8 cellular contexts compared by ENCODE assay signal in the genomic region with DNA sequence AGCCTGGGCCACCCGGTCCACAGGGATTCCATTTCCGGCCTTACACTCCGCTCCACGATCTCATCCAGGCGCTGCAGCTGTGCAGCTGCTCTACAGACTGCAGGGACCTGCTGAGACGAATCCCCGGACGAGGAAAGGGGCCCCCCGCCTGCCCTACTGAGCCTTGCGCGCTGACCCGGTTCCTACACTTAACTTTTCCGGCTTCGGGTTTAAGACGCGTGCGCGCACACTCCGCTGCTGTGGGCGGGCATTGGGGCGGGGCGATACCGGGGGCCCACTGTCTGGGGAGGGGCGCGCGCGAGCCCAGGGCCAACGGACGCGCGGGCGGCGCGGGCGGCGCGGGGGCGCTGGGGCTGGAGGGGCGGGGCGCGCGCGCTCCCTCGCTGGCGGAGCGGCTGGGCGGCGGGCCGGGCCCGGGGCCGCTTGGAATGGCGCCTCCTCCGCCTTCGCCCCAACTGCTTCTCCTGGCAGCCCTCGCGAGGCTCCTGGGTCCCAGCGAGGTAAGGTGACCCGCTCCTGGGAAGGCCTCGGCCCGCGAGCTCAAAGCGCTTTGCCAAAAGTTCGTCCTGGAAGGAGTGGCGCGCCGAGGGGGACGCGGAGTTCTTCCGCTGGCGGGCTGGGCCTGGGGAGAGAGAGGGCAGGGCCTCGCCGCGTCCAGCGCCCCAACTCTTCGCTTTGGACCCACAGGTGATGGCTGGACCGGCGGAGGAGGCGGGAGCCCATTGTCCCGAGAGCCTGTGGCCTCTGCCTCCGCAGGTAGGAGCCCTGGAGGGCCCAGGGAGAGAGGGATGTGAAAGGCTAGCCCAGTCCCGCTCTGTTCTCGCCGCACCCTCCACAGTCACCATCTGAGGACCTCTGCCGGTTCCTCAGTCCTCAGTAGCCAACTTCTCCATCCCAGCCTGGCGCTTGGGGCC. TPM values are rescaled to one million over a fixed set of nuclear protein-coding genes. Genes with fewer than 3 reads are reported as not detected.
DNase-seq lines count a peak whose midpoint lies in the region; ATAC-seq, FAIRE-seq and TF ChIP-seq lines count a peak whose summit lies in the region.

A gene with protein sequence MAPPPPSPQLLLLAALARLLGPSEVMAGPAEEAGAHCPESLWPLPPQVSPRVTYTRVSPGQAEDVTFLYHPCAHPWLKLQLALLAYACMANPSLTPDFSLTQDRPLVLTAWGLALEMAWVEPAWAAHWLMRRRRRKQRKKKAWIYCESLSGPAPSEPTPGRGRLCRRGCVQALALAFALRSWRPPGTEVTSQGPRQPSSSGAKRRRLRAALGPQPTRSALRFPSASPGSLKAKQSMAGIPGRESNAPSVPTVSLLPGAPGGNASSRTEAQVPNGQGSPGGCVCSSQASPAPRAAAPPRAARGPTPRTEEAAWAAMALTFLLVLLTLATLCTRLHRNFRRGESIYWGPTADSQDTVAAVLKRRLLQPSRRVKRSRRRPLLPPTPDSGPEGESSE (plus strand): TSS at position 371 of the 914 bp plus-strand sequence. CDS start 58 bp downstream, at position 429.

- H3K4me1 ChIP-seq in OCI-LY7 (ENCODE audit: insufficient read depth, low read length, poor library complexity, severe bottlenecking), result peaks cover 29% of the 10 kb centered on the region
- peaks cover 26% of the 10 kb centered on the region for H3K4me1 ChIP-seq in endothelial cell of umbilical vein (ENCODE audit: control insufficient read depth, extremely low read depth, insufficient read depth, low read length)
- peaks cover 27% of the 10 kb centered on the region for H3K4me1 ChIP-seq in mucosa of descending colon (ENCODE audit: low read depth)

- H3K79me2 ChIP-seq in OCI-LY7 (ENCODE audit: insufficient read depth, low read depth, low read length) (no peaks in the 10 kb centered on the region), endothelial cell of umbilical vein (ENCODE audit: control insufficient read depth, insufficient read depth, low read length) (no peaks in the 10 kb centered on the region)

- peak within 1 kb of the TSS; percentile 69 for H3K9ac ChIP-seq in endothelial cell of umbilical vein (replicated peaks; ENCODE audit: extremely low read depth, insufficient read depth, low read length)

- H3K9me2 ChIP-seq in OCI-LY7 (ENCODE audit: insufficient read depth, low read length), result no peaks in the 10 kb centered on the region

- H3K36me3 ChIP-seq in OCI-LY7 (ENCODE audit: insufficient read depth, low read length) (peaks cover 7% of the 10 kb centered on the region; the same call in 1 of the 2 replicates), endothelial cell of umbilical vein (ENCODE audit: control insufficient read depth in 2 of 2, extremely low read depth in 1 of 2, insufficient read depth in 2 of 2, low read length in 2 of 2) (peaks cover 0 to 2% of the 10 kb centered on the region in 2 experiments), mucosa of descending colon (ENCODE audit: low read depth) (no peaks in the 10 kb centered on the region)

- H3K9me3 ChIP-seq in OCI-LY7 (ENCODE audit: low read length), result no peaks in the 10 kb centered on the region
- no peaks in the 10 kb centered on the region for H3K9me3 ChIP-seq in endothelial cell of umbilical vein (replicated peaks; ENCODE audit: control insufficient read depth, insufficient read depth, low read length)
- H3K9me3 ChIP-seq in mucosa of descending colon, result no peaks in the 10 kb centered on the region

- DNase-seq in AML-193 (lab: John Stamatoyannopoulos, UW), result peak; percentile 81 to 84
- DNase-seq in HK-2 (ENCODE audit: unreplicated experiment), result peak; percentile 91
- DNase-seq in OCI-LY7 (ENCODE audit: low spot score), result peak; percentile 93
- peak; percentile 92 for DNase-seq in activated CD8-positive, alpha-beta memory T cell treated with anti-CD3 and anti-CD28 coated beads, Interleukin-2, amount 50 U/mL, for 48 hours
- DNase-seq in endothelial cell of umbilical vein (ENCODE audit: low read depth, low spot score), result peak; percentile 82
- DNase-seq in mucosa of descending colon, result peak; percentile 94 to 95 (median 95)
- DNase-seq in stimulated activated CD8-positive, alpha-beta memory T cell treated with anti-CD3 and anti-CD28 coated beads, Interleukin-7, amount 100 ng/mL, for 1 hour (ENCODE audit: low read depth in 2 of 2), result peak; percentile 84 to 85

- ATAC-seq in mucosa of descending colon, result peak; percentile 63

- intact Hi-C loops in OCI-LY7 (cut with micrococcal nuclease; ENCODE audit: unreplicated experiment) (loop anchor here (1.0 to 10.0 kb wide), 3 partner anchors 22 to 424 kb away; no protein-coding TSS in a partner anchor), endothelial cell of umbilical vein (cut with micrococcal nuclease) (loop anchor here (5.0 kb wide), 3 partner anchors 49 to 276 kb away; partner anchors contain the start of genes NUFIP2 and TAOK1), mucosa of descending colon (cut with DNase I, micrococcal nuclease) (no loop called here)

- no peaks in the 10 kb centered on the region for H4K20me1 ChIP-seq in OCI-LY7 (ENCODE audit: insufficient read depth, low read length)
- no peaks in the 10 kb centered on the region for H4K20me1 ChIP-seq in endothelial cell of umbilical vein (replicated peaks; ENCODE audit: control insufficient read depth, extremely low read depth, insufficient read depth, low read length)

- peak within 1 kb of the TSS; percentile 98 for H3K4me2 ChIP-seq in OCI-LY7 (ENCODE audit: low read length)
- peak within 1 kb of the TSS; percentile 90 for H3K4me2 ChIP-seq in endothelial cell of umbilical vein (ENCODE audit: insufficient read depth, low read length)

- TF ChIP-seq CTCF in OCI-LY7 (conservative IDR thresholded peaks at IDR 0.05; ENCODE audit: low read length) (no peak), endothelial cell of umbilical vein (IDR thresholded peaks at IDR 0.05; ENCODE audit: extremely low read depth in 1 of 2, insufficient read depth in 1 of 2, low read depth in 1 of 2, low read length in 2 of 2) (no peak), mucosa of descending colon (IDR thresholded peaks at IDR 0.05) (no peak)

- TF ChIP-seq POLR2A in GM19193 (IDR thresholded peaks at IDR 0.05; ENCODE audit: extremely low read depth, insufficient read depth, insufficient read length) (peak; percentile 78), endothelial cell of umbilical vein (IDR thresholded peaks at IDR 0.05; ENCODE audit: low read depth, low read length) (peak; percentile 57)

- POLR2A ChIA-PET in OCI-LY7 (lab: Charles Lee) (interaction anchor here (0.6 to 1.2 kb wide), 3 partner anchors 18 to 199 kb away, joined by 3 to 4 read pairs (median 4); no protein-coding TSS in a partner anchor), endothelial cell of umbilical vein (lab: Charles Lee) (interaction anchor here (1.0 kb wide), 1 partner anchor 13 kb away, joined by 3 read pairs; no protein-coding TSS in a partner anchor)

- peak within 1 kb of the TSS; percentile 68 for H3K27ac ChIP-seq in OCI-LY7 (ENCODE audit: low read depth, low read length, poor library complexity, severe bottlenecking)
- peak within 1 kb of the TSS; percentile 24 for H3K27ac ChIP-seq in endothelial cell of umbilical vein (ENCODE audit: insufficient read depth, low read depth, low read length)

- CTCF ChIA-PET in OCI-LY7 (lab: Charles Lee; ENCODE audit: unreplicated experiment), result interaction anchor here (0.5 to 1.4 kb wide), 5 partner anchors 22 to 268 kb away, joined by 3 to 10 read pairs (median 4); no protein-coding TSS in a partner anchor
- CTCF ChIA-PET in endothelial cell of umbilical vein (lab: Charles Lee), result interaction anchor here (1.0 to 8.8 kb wide), 8 partner anchors 19 to 198 kb away, joined by 3 to 105 read pairs (median 9); partner anchors contain the start of gene ANKRD13B

- BruUV-seq in OCI-LY7 (replicated peaks; lab: Mats Ljungman, UMichigan) (no TSS peak), endothelial cell of umbilical vein (replicated peaks; lab: Mats Ljungman, UMichigan) (TSS peak; percentile 17)

- peak within 1 kb of the TSS; percentile 71 for H2AFZ ChIP-seq in OCI-LY7 (ENCODE audit: low read length)
- H2AFZ ChIP-seq in endothelial cell of umbilical vein (ENCODE audit: low read depth, low read length), result peak within 1 kb of the TSS; percentile 91

- peak within 1 kb of the TSS; percentile 72 for H3K4me3 ChIP-seq in OCI-LY7 (ENCODE audit: low read depth, low read length, poor library complexity, severe bottlenecking)
- H3K4me3 ChIP-seq in endothelial cell of umbilical vein (replicated peaks in 1 of 3; ENCODE audit: insufficient read depth in 1 of 3, low read depth in 1 of 3, low read length in 3 of 3), result peak within 1 kb of the TSS; percentile 46 to 77 (median 70)
- peak within 1 kb of the TSS; percentile 41 for H3K4me3 ChIP-seq in mucosa of descending colon

- FAIRE-seq in endothelial cell of umbilical vein (lab: Jason Lieb, UNC), result peak; percentile 67

- no peaks in the 10 kb centered on the region for H3K9me1 ChIP-seq in endothelial cell of umbilical vein (replicated peaks; ENCODE audit: control insufficient read depth, extremely low read depth, insufficient read depth, low read length)

- H3K27me3 ChIP-seq in endothelial cell of umbilical vein (ENCODE audit: control insufficient read depth in 2 of 2, insufficient read depth in 2 of 2, low read length in 2 of 2), result no peaks in the 10 kb centered on the region

- dilution Hi-C loops in endothelial cell of umbilical vein (cut with MboI; ENCODE audit: extremely low pct_ligation_motif_present, low sequenced_read_pairs), result no loop called here

TF ChIP-seq in endothelial cell of umbilical vein, 7 proteins besides CTCF, POLR2A, EP300 and RAD21:
- TF ChIP-seq POLR2AphosphoS5 (IDR thresholded peaks at IDR 0.05; ENCODE audit: insufficient read depth, low read depth, low read length), result peak; percentile 13
- TF ChIP-seq GATA2 (IDR thresholded peaks at IDR 0.05; ENCODE audit: insufficient read depth, insufficient read length, low read depth, low read length), result no peak

RNA-seq across cellular contexts. Expression of the gene that starts here (rescaled TPM):
- total RNA-seq in OCI-LY7 (2014; rRNA removed; shearing (Covaris generic)), result 27.5 and 30.9 TPM in 2 replicates
- total RNA-seq in OCI-LY7 (2022) (20.8 and 26.5 TPM in 2 replicates), endothelial cell of umbilical vein (33.8 and 41.1 TPM in 2 replicates), mucosa of descending colon (10 to 100 TPM; 43.9 to 75.4 (median 46.9) TPM)
- 42.7 and 72.3 TPM in 2 replicates for polyA plus RNA-seq in endothelial cell of umbilical vein
- polyA plus RNA-seq in endothelial cell of umbilical vein (2011; cell fraction: cytosol; rRNA removed), result 19.3 and 35.8 TPM in 2 replicates
- polyA plus RNA-seq in endothelial cell of umbilical vein (2011; cell fraction: nucleus; rRNA removed), result 93.1 and 99.6 TPM in 2 replicates
- polyA plus RNA-seq in endothelial cell of umbilical vein (2012), result 22.6 and 36.1 TPM in 2 replicates
- 12.9 and 23.4 TPM in 2 replicates for polyA minus RNA-seq in endothelial cell of umbilical vein
- polyA minus RNA-seq in endothelial cell of umbilical vein (2011; cell fraction: cytosol; rRNA and poly(A)+ RNA removed), result 18.9 TPM
- polyA minus RNA-seq in endothelial cell of umbilical vein (2011; cell fraction: nucleus; rRNA and poly(A)+ RNA removed), result 7.2 and 21.1 TPM in 2 replicates

Comparison
In these comparisons a context has a peak if more than half of its experiments do, and no peak if none do; other contexts are left out.
1. Peak in every context shown above with its lines: DNase-seq, ATAC-seq, H3K4me3 ChIP-seq and H3K27ac ChIP-seq.
2. intact Hi-C loops: an anchor here in OCI-LY7 (1.0 to 10.0 kb wide) and endothelial cell of umbilical vein (5.0 kb wide); none called in mucosa of descending colon.